8 cellular contexts compared by ENCODE assay signal in genomic region chr4:98466868-98467599, GRCh38.
DNase-seq lines count a peak whose midpoint lies in the region; ATAC-seq, FAIRE-seq and TF ChIP-seq lines count a peak whose summit lies in the region.

No MANE protein-coding gene starts in this region.

- no peaks in the 10 kb centered on the region for H3K79me2 ChIP-seq in HepG2 (ENCODE audit: insufficient read depth, low read length)
- no peaks in the 10 kb centered on the region for H3K79me2 ChIP-seq in OCI-LY3 (ENCODE audit: low read length)

- no peak for FAIRE-seq in HepG2 (lab: Jason Lieb, UNC)

- no TSS peak for BruUV-seq in HepG2 (replicated peaks; lab: Mats Ljungman, UMichigan)

- no peak for TF ChIP-seq RAD21 in HepG2 (CRISPR knock-in tag; IDR thresholded peaks at IDR 0.05)

- DNase-seq in HepG2 (ENCODE audit: low spot score) = no peak
- no peak for DNase-seq in right lobe of liver
- no peak for DNase-seq in endodermal cell
- no peak for DNase-seq in type B pancreatic cell (ENCODE audit: extremely low spot score, unreplicated experiment)
- no peak for DNase-seq in RKO (ENCODE audit: low spot score)
- no peak for DNase-seq in upper lobe of left lung

- H3K4me3 ChIP-seq in HepG2 (replicated peaks in 1 of 3; ENCODE audit: insufficient read depth in 1 of 3, low read depth in 2 of 3, low read length in 3 of 3) = no peak overlapping the region
- no peak overlapping the region for H3K4me3 ChIP-seq in right lobe of liver
- no peak overlapping the region for H3K4me3 ChIP-seq in OCI-LY3 (ENCODE audit: low read length)
- no peak overlapping the region for H3K4me3 ChIP-seq in endodermal cell (ENCODE audit: low read length)
- H3K4me3 ChIP-seq in upper lobe of left lung = no peak overlapping the region

- in situ Hi-C loops in HepG2 (cut with HindIII; ENCODE audit: extremely low pct_ligation_motif_present, low pct_unique_long_range_greater_than_20kb) = loop anchor here (25.0 kb wide), 2 partner anchors 370 to 995 kb away; no protein-coding TSS in a partner anchor

- H3K4me3 Mint-ChIP-seq in endodermal cell (peak overlapping the region; percentile 54), type B pancreatic cell (peak overlapping the region; percentile 84)

- peaks cover 3% of the 10 kb centered on the region for H3K36me3 Mint-ChIP-seq in endodermal cell (ENCODE audit: low read depth)
- H3K36me3 Mint-ChIP-seq in type B pancreatic cell = peaks cover 11% of the 10 kb centered on the region

- CTCF ChIA-PET in HepG2 (lab: Yijun Ruan, JAX; ENCODE audit: low intra/inter-chr PET ratio, low total read pairs) = interaction anchor here (1.4 kb wide), 1 partner anchor 996 kb away, joined by 12 read pairs; no protein-coding TSS in a partner anchor

- POLR2A ChIA-PET in HepG2 (lab: Yijun Ruan, JAX) = interaction anchor here (0.8 to 1.0 kb wide), 2 partner anchors 206 to 323 kb away, joined by 3 read pairs; partner anchors contain the start of gene RAP1GDS1

- peaks cover 3% of the 10 kb centered on the region for H3K9me3 Mint-ChIP-seq in endodermal cell
- no peaks in the 10 kb centered on the region for H3K9me3 Mint-ChIP-seq in type B pancreatic cell

- H3K4me2 ChIP-seq in HepG2 (ENCODE audit: low read depth, low read length) (no peak overlapping the region; the same call in 1 of the 2 replicates), OCI-LY3 (ENCODE audit: low read length) (peak overlapping the region; percentile 71; the same call in 1 of the 2 replicates)

- peaks cover under 1% of the 10 kb centered on the region for H3K27me3 Mint-ChIP-seq in endodermal cell (ENCODE audit: insufficient read depth)
- no peaks in the 10 kb centered on the region for H3K27me3 Mint-ChIP-seq in type B pancreatic cell

- TF ChIP-seq CTCF in HepG2 (CRISPR knock-in tag; IDR thresholded peaks at IDR 0.05) (no peak), right lobe of liver (IDR thresholded peaks at IDR 0.05) (no peak), OCI-LY3 (IDR thresholded peaks at IDR 0.05; ENCODE audit: low read depth, low read length) (no peak), endodermal cell (conservative IDR thresholded peaks at IDR 0.05) (no peak), type B pancreatic cell (conservative IDR thresholded peaks at IDR 0.05) (no peak), upper lobe of left lung (IDR thresholded peaks at IDR 0.05) (no peak)

- TF ChIP-seq POLR2A in HepG2 (IDR thresholded peaks at IDR 0.05; ENCODE audit: insufficient read depth in 1 of 2, low read depth in 2 of 2, low read length in 2 of 2) (no peak), right lobe of liver (IDR thresholded peaks at IDR 0.05) (no peak), upper lobe of left lung (IDR thresholded peaks at IDR 0.05) (no peak)

- H3K36me3 ChIP-seq in HepG2 (replicated peaks in 1 of 2; ENCODE audit: control insufficient read depth in 1 of 2, insufficient read depth in 2 of 2, low read length in 2 of 2) (no peaks in the 10 kb centered on the region), right lobe of liver (no peaks in the 10 kb centered on the region), OCI-LY3 (replicated peaks; ENCODE audit: low read depth, low read length) (peaks cover 9% of the 10 kb centered on the region), endodermal cell (ENCODE audit: control insufficient read depth, insufficient read depth, low read length) (no peaks in the 10 kb centered on the region), upper lobe of left lung (no peaks in the 10 kb centered on the region)

- ATAC-seq in HepG2 = peak; percentile 36
- ATAC-seq in right lobe of liver = no peak
- no peak for ATAC-seq in HG03095 (IDR thresholded peaks at IDR 0.05; ENCODE audit: unreplicated experiment)
- no peak for ATAC-seq in upper lobe of left lung (ENCODE audit: low FRiP score in 2 of 2)

- WGBS in HepG2 (ENCODE audit: low lambda C conversion rate) = 25% methylated on average over 8 of the region's 8 CpGs
- 9% methylated on average over 4 of the region's 8 CpGs for WGBS in right lobe of liver (ENCODE audit: insufficient coverage, low coverage, low lambda C conversion rate, missing lambda C conversion rate)
- 49 to 55% methylated on average over 7 to 8 of the region's 8 CpGs for WGBS in endodermal cell (ENCODE audit: insufficient coverage in 1 of 2, insufficient read length in 1 of 2), 2 experiments
- 39 to 47% methylated on average over 7 to 8 of the region's 8 CpGs for WGBS in upper lobe of left lung, 2 donors

- no peak overlapping the region for H3K27ac Mint-ChIP-seq in endodermal cell
- no peak overlapping the region for H3K27ac Mint-ChIP-seq in type B pancreatic cell

- H3K27me3 ChIP-seq in HepG2 (ENCODE audit: control insufficient read depth in 1 of 2, insufficient read depth in 2 of 2, low read length in 2 of 2) (peaks cover 2 to 6% of the 10 kb centered on the region in 2 experiments; a peak in 1 of 5 replicates), right lobe of liver (no peaks in the 10 kb centered on the region), OCI-LY3 (ENCODE audit: low read depth, low read length) (no peaks in the 10 kb centered on the region), endodermal cell (ENCODE audit: control insufficient read depth, insufficient read depth, low read length, poor library complexity, severe bottlenecking) (no peaks in the 10 kb centered on the region), upper lobe of left lung (no peaks in the 10 kb centered on the region)

- H3K4me1 Mint-ChIP-seq in endodermal cell (peaks cover 2% of the 10 kb centered on the region), type B pancreatic cell (ENCODE audit: unreplicated experiment) (peaks cover 14% of the 10 kb centered on the region)

- H3K27ac ChIP-seq in HepG2 (ENCODE audit: extremely low read length, insufficient read depth, low read length) (no peak overlapping the region), right lobe of liver (no peak overlapping the region), OCI-LY3 (ENCODE audit: low read length) (no peak overlapping the region), endodermal cell (ENCODE audit: low read depth, low read length) (no peak overlapping the region), upper lobe of left lung (no peak overlapping the region)

- H2AFZ ChIP-seq in HepG2 (ENCODE audit: low read length) (no peak overlapping the region), OCI-LY3 (ENCODE audit: low read depth, low read length) (no peak overlapping the region)

- H3K4me1 ChIP-seq in HepG2 (ENCODE audit: insufficient read depth, low read length) = no peaks in the 10 kb centered on the region
- H3K4me1 ChIP-seq in right lobe of liver = no peaks in the 10 kb centered on the region
- H3K4me1 ChIP-seq in OCI-LY3 (ENCODE audit: low read length) = peaks cover 6% of the 10 kb centered on the region; the same call in 1 of the 2 replicates
- no peaks in the 10 kb centered on the region for H3K4me1 ChIP-seq in endodermal cell (ENCODE audit: control insufficient read depth, insufficient read depth, low read length)
- peaks cover 6 to 19% (median 14%) of the 10 kb centered on the region in 4 donors for H3K4me1 ChIP-seq in upper lobe of left lung

- no peak overlapping the region for H3K9ac ChIP-seq in HepG2 (ENCODE audit: insufficient read depth, low read depth, low read length)
- no peak overlapping the region for H3K9ac ChIP-seq in OCI-LY3 (ENCODE audit: low read length)
- H3K9ac ChIP-seq in endodermal cell (ENCODE audit: extremely low read depth, low read length, poor library complexity, severe bottlenecking) = no peak overlapping the region

- H3K9me3 ChIP-seq in HepG2 (ENCODE audit: low read length) (no peaks in the 10 kb centered on the region), right lobe of liver (no peaks in the 10 kb centered on the region), OCI-LY3 (ENCODE audit: insufficient read depth, low read length) (no peaks in the 10 kb centered on the region), endodermal cell (ENCODE audit: control insufficient read depth, low read length) (no peaks in the 10 kb centered on the region), upper lobe of left lung (no peaks in the 10 kb centered on the region)

- H4K20me1 ChIP-seq in HepG2 (ENCODE audit: insufficient read depth, low read length) (no peaks in the 10 kb centered on the region), OCI-LY3 (ENCODE audit: insufficient read depth, low read length) (no peaks in the 10 kb centered on the region)

- TF ChIP-seq EP300 in HepG2 (IDR thresholded peaks at IDR 0.05; ENCODE audit: low read depth in 2 of 2, low read length in 2 of 2) (no peak), HepG2 (CRISPR knock-in tag; IDR thresholded peaks at IDR 0.05; ENCODE audit: borderline replicate concordance) (no peak), upper lobe of left lung (IDR thresholded peaks at IDR 0.05) (no peak)

- intact Hi-C loops in HepG2 (cut with micrococcal nuclease; ENCODE audit: unreplicated experiment) = loop anchor here (2.0 to 10.0 kb wide), 2 partner anchors 322 to 996 kb away; partner anchors contain the start of gene STPG2
- intact Hi-C loops in right lobe of liver (cut with DNase I) = no loop called here

TF ChIP-seq in HepG2, 621 proteins besides CTCF, POLR2A, EP300 and RAD21 (continues in another document):
- TF ChIP-seq MED1 (CRISPR knock-in tag; IDR thresholded peaks at IDR 0.05) = no peak
- no peak for TF ChIP-seq ZSCAN9 (CRISPR knock-in tag; IDR thresholded peaks at IDR 0.05; ENCODE audit: borderline replicate concordance)
- TF ChIP-seq MBNL3 (CRISPR knock-in tag; conservative IDR thresholded peaks at IDR 0.05) = no peak
- TF ChIP-seq ZFP36L2 (CRISPR knock-in tag; IDR thresholded peaks at IDR 0.05) = no peak
- no peak for TF ChIP-seq GATA4 (IDR thresholded peaks at IDR 0.05; ENCODE audit: borderline replicate concordance, low read depth)
- no peak for TF ChIP-seq BRCA1 (CRISPR knock-in tag; IDR thresholded peaks at IDR 0.05)
- no peak for TF ChIP-seq ZNF121 (CRISPR knock-in tag; IDR thresholded peaks at IDR 0.05)
- no peak for TF ChIP-seq SP5 (CRISPR knock-in tag; IDR thresholded peaks at IDR 0.05; ENCODE audit: borderline replicate concordance, low read depth)
- no peak for TF ChIP-seq JDP2 (CRISPR knock-in tag; IDR thresholded peaks at IDR 0.05; ENCODE audit: borderline replicate concordance)
- no peak for TF ChIP-seq SP2 (CRISPR knock-in tag; IDR thresholded peaks at IDR 0.05)
- no peak for TF ChIP-seq TFAP4 (IDR thresholded peaks at IDR 0.05; ENCODE audit: borderline replicate concordance, low read depth)
